ENCODE assay signal across 9 cellular contexts in genomic region chr7:27640914-27641570, GRCh38. TPM values are rescaled to one million over a fixed set of nuclear protein-coding genes. Genes with fewer than 3 reads are reported as not detected.
DNase-seq lines count a peak whose midpoint lies in the region; ATAC-seq and TF ChIP-seq lines count a peak whose summit lies in the region.
"Had no signal": no experiment of that assay in that cellular context is flagged by ENCODE, and none has a peak within 500 bp of the region (broad histone marks: within the 10 kb centered on the region; RNA-seq: fewer than 3 reads in every experiment).

No MANE protein-coding gene starts in this region.

- no peaks in the 10 kb centered on the region for H3K36me3 ChIP-seq in right atrium auricular region
- H3K36me3 ChIP-seq in body of pancreas (replicated peaks in 1 of 2; ENCODE audit: insufficient read depth in 1 of 2, low read depth in 2 of 2), result no peaks in the 10 kb centered on the region

- H3K9me3 ChIP-seq in right atrium auricular region, result no peaks in the 10 kb centered on the region
- no peaks in the 10 kb centered on the region for H3K9me3 ChIP-seq in body of pancreas

- peak; percentile 77 for ATAC-seq in Right ventricle myocardium inferior
- peak; percentile 55 for ATAC-seq in body of pancreas
- ATAC-seq in GM18502 (IDR thresholded peaks at IDR 0.05; ENCODE audit: poor library complexity, unreplicated experiment), result no peak
- no peak for ATAC-seq in stimulated activated memory B cell treated with anti-CD40 and anti-IgM and Interleukin-4, amounts not matched to agents 10 μg/mL and 1 μg/mL and 100 μg/mL, for 72 hours

- no peaks in the 10 kb centered on the region for H3K27me3 Mint-ChIP-seq in stimulated activated memory B cell treated with anti-CD40 and anti-IgM and Interleukin-4, amounts not matched to agents 10 μg/mL and 1 μg/mL and 100 μg/mL, for 72 hours

- peaks cover 30% of the 10 kb centered on the region for H3K36me3 Mint-ChIP-seq in stimulated activated memory B cell treated with anti-CD40 and anti-IgM and Interleukin-4, amounts not matched to agents 10 μg/mL and 1 μg/mL and 100 μg/mL, for 72 hours

- H3K27me3 ChIP-seq in right atrium auricular region (no peaks in the 10 kb centered on the region), body of pancreas (no peaks in the 10 kb centered on the region)
- H3K27me3 ChIP-seq: hepatocyte had no signal

- intact Hi-C loops in Right ventricle myocardium inferior (cut with DNase I) (no loop called here), body of pancreas (cut with DNase I) (no loop called here)

- peaks cover 15% of the 10 kb centered on the region for H3K4me1 Mint-ChIP-seq in stimulated activated memory B cell treated with anti-CD40 and anti-IgM and Interleukin-4, amounts not matched to agents 10 μg/mL and 1 μg/mL and 100 μg/mL, for 72 hours

- WGBS in body of pancreas, 2 donors, result 25 to 29% methylated on average over 5 of the region's 5 CpGs

- no peak overlapping the region for H3K4me3 ChIP-seq in right atrium auricular region
- H3K4me3 ChIP-seq in body of pancreas, result no peak overlapping the region
- H3K4me3 ChIP-seq: hepatocyte had no signal

- no peak for TF ChIP-seq POLR2A in body of pancreas (IDR thresholded peaks at IDR 0.05)

- in situ Hi-C loops in KBM-7 (cut with MboI; ENCODE audit: low pct_unique_long_range_greater_than_20kb, low sequenced_read_pairs), result no loop called here

- H3K4me1 ChIP-seq in right atrium auricular region (peaks cover 0 to 18% of the 10 kb centered on the region in 2 donors), body of pancreas (peaks cover 19% of the 10 kb centered on the region)

- H3K27ac ChIP-seq in right atrium auricular region, result peak overlapping the region in 1 of 2 donors; percentile 10
- peak overlapping the region in 1 of 4 donors; percentile 31 for H3K27ac ChIP-seq in body of pancreas
- H3K27ac ChIP-seq: hepatocyte had no signal

- no peak overlapping the region for H3K4me3 Mint-ChIP-seq in stimulated activated memory B cell treated with anti-CD40 and anti-IgM and Interleukin-4, amounts not matched to agents 10 μg/mL and 1 μg/mL and 100 μg/mL, for 72 hours

- peaks cover 4% of the 10 kb centered on the region for H3K9me3 Mint-ChIP-seq in stimulated activated memory B cell treated with anti-CD40 and anti-IgM and Interleukin-4, amounts not matched to agents 10 μg/mL and 1 μg/mL and 100 μg/mL, for 72 hours

- H3K27ac Mint-ChIP-seq in stimulated activated memory B cell treated with anti-CD40 and anti-IgM and Interleukin-4, amounts not matched to agents 10 μg/mL and 1 μg/mL and 100 μg/mL, for 72 hours, result no peak overlapping the region

- no peak for TF ChIP-seq CTCF in right atrium auricular region (IDR thresholded peaks at IDR 0.05)
- no peak for TF ChIP-seq CTCF in body of pancreas (IDR thresholded peaks at IDR 0.05)

- DNase-seq in Right ventricle myocardium inferior (ENCODE audit: missing footprints) (no peak), right atrium auricular region (ENCODE audit: low spot score) (no peak), body of pancreas (peak; percentile 35 to 72 (median 54)), left kidney (ENCODE audit: low read depth, low spot score) (peak; percentile 50), cerebellum (ENCODE audit: low spot score) (no peak), KBM-7 (no peak)

RNA-seq across cellular contexts. Expression of gene HIBADH, which starts 21.6 kb away (rescaled TPM):
- total RNA-seq in Right ventricle myocardium inferior (108 TPM), right atrium auricular region (10 to 100 TPM; 42.0 to 95.0 TPM), body of pancreas (10 to 100 TPM; 22.1 to 31.0 TPM), cerebellum (17.6 TPM)

Comparison
In these comparisons a context has a peak if more than half of its experiments do, and no peak if none do; other contexts are left out.
1. ATAC-seq: peak in Right ventricle myocardium inferior (single experiment) and body of pancreas (single experiment); none in GM18502 (single experiment) and stimulated activated memory B cell treated with anti-CD40 and anti-IgM and Interleukin-4, amounts not matched to agents 10 μg/mL and 1 μg/mL and 100 μg/mL, for 72 hours (single experiment).
2. DNase-seq: peak in body of pancreas (4 of 4) and left kidney (single experiment); none in Right ventricle myocardium inferior (single experiment), right atrium auricular region (single experiment), cerebellum (single experiment) and KBM-7 (single experiment).